Comparison of ENCODE assay signal across 13 cellular contexts in the genomic region with DNA sequence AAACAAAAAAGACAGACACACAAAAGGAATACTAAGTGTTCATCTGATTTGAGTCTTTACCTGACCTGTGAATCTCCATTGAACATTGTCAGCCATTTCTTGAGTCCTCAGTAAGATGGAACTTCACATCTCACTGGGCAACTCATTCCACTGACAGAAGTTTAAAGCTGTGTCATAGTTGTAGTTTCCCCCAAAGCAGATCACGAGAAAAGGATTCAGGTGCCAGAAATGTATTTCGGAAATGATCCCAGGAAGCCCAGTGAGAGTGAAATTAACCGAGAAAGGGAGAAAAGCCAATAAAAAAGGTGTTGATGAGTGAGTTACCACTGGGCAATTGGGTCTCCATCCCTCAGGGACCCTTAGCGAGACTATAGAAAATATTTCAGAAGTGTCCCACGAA. TPM values are rescaled to one million over a fixed set of nuclear protein-coding genes. Genes with fewer than 3 reads are reported as not detected.
DNase-seq lines count a peak whose midpoint lies in the region; ATAC-seq and TF ChIP-seq lines count a peak whose summit lies in the region.
"Had no signal": no experiment of that assay in that cellular context is flagged by ENCODE, and none has a peak within 500 bp of the region (broad histone marks: within the 10 kb centered on the region; RNA-seq: fewer than 3 reads in every experiment).

No MANE protein-coding gene starts in this region.

- no peak for TF ChIP-seq CTCF in nephron (IDR thresholded peaks at IDR 0.05; ENCODE audit: unreplicated experiment in 3 of 3)
- no peak for TF ChIP-seq CTCF in smooth muscle cell (IDR thresholded peaks at IDR 0.05; ENCODE audit: borderline replicate concordance, insufficient read depth, poor library complexity, severe bottlenecking)

- H3K9me3 ChIP-seq in smooth muscle cell (replicated peaks; ENCODE audit: low read depth) (no peaks in the 10 kb centered on the region), mesenchymal stem cell (ENCODE audit: control insufficient read depth, low read length) (no peaks in the 10 kb centered on the region)
- H3K9me3 ChIP-seq: thyroid gland had no signal

- no peak overlapping the region for H4K8ac ChIP-seq in mesenchymal stem cell (ENCODE audit: low read length)

- H3K79me1 ChIP-seq in mesenchymal stem cell (replicated peaks; ENCODE audit: low read length, poor library complexity, severe bottlenecking): peaks cover 34% of the 10 kb centered on the region

- H3K18ac ChIP-seq in mesenchymal stem cell (ENCODE audit: low read depth in 1 of 2, low read length in 2 of 2): no peak overlapping the region

- H2AFZ ChIP-seq in smooth muscle cell (ENCODE audit: low read depth) (no peak overlapping the region), mesenchymal stem cell (ENCODE audit: low read depth, low read length) (no peak overlapping the region)
- H2AFZ ChIP-seq: PC-9 had no signal

- H3K27ac Mint-ChIP-seq in nephron: peak overlapping the region in 2 of 3 experiments; percentile 38 to 58

- H2BK15ac ChIP-seq in mesenchymal stem cell (ENCODE audit: low read depth, poor library complexity, severe bottlenecking): no peak overlapping the region

- H3K4me1 Mint-ChIP-seq in nephron: peaks cover 35% of the 10 kb centered on the region

- H4K91ac ChIP-seq in mesenchymal stem cell (ENCODE audit: low read length): no peak overlapping the region

- H3K27ac ChIP-seq in smooth muscle cell (ENCODE audit: low read depth) (no peak overlapping the region), mesenchymal stem cell (ENCODE audit: low read length, poor library complexity, severe bottlenecking) (no peak overlapping the region)
- H3K27ac ChIP-seq: PC-9, thyroid gland had no signal

- H3K27me3 Mint-ChIP-seq in nephron (ENCODE audit: low read depth): no peaks in the 10 kb centered on the region
- H3K27me3 Mint-ChIP-seq: naive thymus-derived CD8-positive, alpha-beta T cell had no signal

- H2BK120ac ChIP-seq in mesenchymal stem cell (ENCODE audit: low read depth, low read length): no peak overlapping the region

- peaks cover 5% of the 10 kb centered on the region for H3K36me3 Mint-ChIP-seq in nephron (ENCODE audit: low read depth)
- H3K36me3 Mint-ChIP-seq: naive thymus-derived CD8-positive, alpha-beta T cell had no signal

- H2BK12ac ChIP-seq in mesenchymal stem cell (ENCODE audit: low read length in 2 of 2): no peak overlapping the region

- H3K4me3 ChIP-seq in smooth muscle cell (no peak overlapping the region), mesenchymal stem cell (ENCODE audit: insufficient read depth in 1 of 2, low read depth in 1 of 2, low read length in 2 of 2) (no peak overlapping the region)
- H3K4me3 ChIP-seq: PC-9, thyroid gland had no signal

- H3K9me3 Mint-ChIP-seq in nephron: no peaks in the 10 kb centered on the region
- H3K9me3 Mint-ChIP-seq: naive thymus-derived CD8-positive, alpha-beta T cell had no signal

- ATAC-seq in GM18858 (IDR thresholded peaks at IDR 0.05; ENCODE audit: unreplicated experiment) (peak; percentile 9), GM21526 (IDR thresholded peaks at IDR 0.05; ENCODE audit: low FRiP score, unreplicated experiment) (peak; percentile 25), HG03442 (IDR thresholded peaks at IDR 0.05; ENCODE audit: unreplicated experiment) (peak; percentile 12)

- peaks cover 7% of the 10 kb centered on the region for H3F3A ChIP-seq in smooth muscle cell (ENCODE audit: low read depth)

- H2AK5ac ChIP-seq in mesenchymal stem cell (ENCODE audit: low read length, severe bottlenecking): no peak overlapping the region

- H3K79me2 ChIP-seq in smooth muscle cell (ENCODE audit: low read depth): peaks cover 73% of the 10 kb centered on the region

- H2BK5ac ChIP-seq in mesenchymal stem cell (ENCODE audit: low read depth, low read length, poor library complexity, severe bottlenecking): no peak overlapping the region

- no peak for DNase-seq in NCI-H187 treated with DMSO at 0.1 percent for 48 hours (lab: John Stamatoyannopoulos, UW)
- DNase-seq in stimulated activated CD4-positive, alpha-beta T cell treated with anti-CD3 and anti-CD28 coated beads, Interleukin-2, amount 100 ng/mL, for 24 hours: no peak
- no peak for DNase-seq in smooth muscle cell (lab: John Stamatoyannopoulos, UW; ENCODE audit: unreplicated experiment)
- DNase-seq in mesenchymal stem cell: no peak
- DNase-seq: effector CD8-positive, alpha-beta T cell; NCI-H1092; thyroid gland had no signal

- 92% methylated on average over 5 of the region's 5 CpGs for WGBS in smooth muscle cell (ENCODE audit: low lambda C conversion rate)
- WGBS in mesenchymal stem cell: 97% methylated on average over 5 of the region's 5 CpGs

- no peak overlapping the region for H3K4me3 Mint-ChIP-seq in nephron

- H3K9ac ChIP-seq in smooth muscle cell (ENCODE audit: low read depth): no peak overlapping the region
- H3K9ac ChIP-seq in mesenchymal stem cell (ENCODE audit: low read length): no peak overlapping the region

- no peaks in the 10 kb centered on the region for H4K20me1 ChIP-seq in smooth muscle cell (ENCODE audit: low read depth)

- H3K4me2 ChIP-seq in smooth muscle cell (no peak overlapping the region), mesenchymal stem cell (ENCODE audit: low read length, poor library complexity, severe bottlenecking) (no peak overlapping the region)
- H3K4me2 ChIP-seq: PC-9 had no signal

- no peaks in the 10 kb centered on the region for H3K27me3 ChIP-seq in smooth muscle cell (ENCODE audit: low read depth)
- H3K27me3 ChIP-seq in mesenchymal stem cell (ENCODE audit: control insufficient read depth in 1 of 2, insufficient read depth in 1 of 2, low read length in 2 of 2): no peaks in the 10 kb centered on the region
- H3K27me3 ChIP-seq: thyroid gland had no signal

- H3K4me1 ChIP-seq in smooth muscle cell (ENCODE audit: low read depth): peaks cover 2% of the 10 kb centered on the region
- H3K4me1 ChIP-seq in mesenchymal stem cell (ENCODE audit: control insufficient read depth, insufficient read depth, low read depth, low read length): peaks cover 11% of the 10 kb centered on the region

- H3K14ac ChIP-seq in mesenchymal stem cell (ENCODE audit: low read length in 2 of 2): no peak overlapping the region

- no peaks in the 10 kb centered on the region for H3K36me3 ChIP-seq in smooth muscle cell (ENCODE audit: low read depth)
- peaks cover 0 to 3% of the 10 kb centered on the region in 2 experiments for H3K36me3 ChIP-seq in mesenchymal stem cell (ENCODE audit: control insufficient read depth in 1 of 2, insufficient read depth in 2 of 2, low read depth in 1 of 2, low read length in 2 of 2)
- H3K36me3 ChIP-seq: thyroid gland had no signal

- no peak overlapping the region for H3K23ac ChIP-seq in mesenchymal stem cell (ENCODE audit: low read length in 2 of 2)

- H3K4ac ChIP-seq in mesenchymal stem cell (ENCODE audit: low read depth in 1 of 2, low read length in 2 of 2): no peak overlapping the region

RNA-seq across cellular contexts. Expression of a gene that starts 6.5 kb away (rescaled TPM):
- 101 and 117 TPM in 2 replicates for total RNA-seq in smooth muscle cell
- polyA plus RNA-seq in smooth muscle cell: 43.7 and 50.6 TPM in 2 replicates
- polyA plus RNA-seq in mesenchymal stem cell (2013, experiment 1 of 2): 20.1 TPM
- 23.7 TPM for polyA plus RNA-seq in mesenchymal stem cell (2013, experiment 2 of 2)

RNA-seq across cellular contexts. Expression of a gene that starts 8.6 kb away (rescaled TPM):
- total RNA-seq in smooth muscle cell: not detected in 2 replicates
- polyA plus RNA-seq in smooth muscle cell: not detected in 2 replicates
- polyA plus RNA-seq in mesenchymal stem cell (2013, experiment 1 of 2): 1.2 TPM
- polyA plus RNA-seq in mesenchymal stem cell (2013, experiment 2 of 2): 1.00 TPM
- total RNA-seq: naive thymus-derived CD8-positive, alpha-beta T cell had no signal
- polyA plus RNA-seq: naive thymus-derived CD8-positive, alpha-beta T cell had no signal
